In genomic region chr18:13446581-13447470, GRCh38 we compare ENCODE assay signal across 10 cellular contexts.
DNase-seq lines count a peak whose midpoint lies in the region; ATAC-seq and TF ChIP-seq lines count a peak whose summit lies in the region.
"Had no signal": no experiment of that assay in that cellular context is flagged by ENCODE, and none has a peak within 500 bp of the region (broad histone marks: within the 10 kb centered on the region; RNA-seq: fewer than 3 reads in every experiment).

No MANE protein-coding gene starts in this region.

- H3K27ac ChIP-seq in foreskin keratinocyte, result no peak overlapping the region
- H3K27ac ChIP-seq: cardiac muscle cell had no signal

- H3K27ac Mint-ChIP-seq in activated CD4-positive, alpha-beta T cell treated with anti-CD3 and anti-CD28 coated beads, Interleukin-2, amount 10 ng/mL, durations not matched to agents 24 days and 14 days, result peak overlapping the region; percentile 67

- intact Hi-C loops in activated CD4-positive, alpha-beta T cell treated with anti-CD3 and anti-CD28 coated beads, Interleukin-2, amount 10 ng/mL, durations not matched to agents 24 days and 14 days (cut with micrococcal nuclease), result no loop called here

- no peaks in the 10 kb centered on the region for H3K4me1 ChIP-seq in foreskin keratinocyte

- ATAC-seq in stimulated activated naive CD8-positive, alpha-beta T cell treated with anti-CD3 and anti-CD28 coated beads, Interleukin-15, Interleukin-2, amounts not matched to agents 100 U/mL and 50 U/mL, for 24 hours, result peak; percentile 89
- ATAC-seq in foreskin keratinocyte (no peak), GM18907 (IDR thresholded peaks at IDR 0.05; ENCODE audit: unreplicated experiment) (no peak)
- ATAC-seq: GM12878 had no signal

- peak; percentile 64 for DNase-seq in activated CD4-positive, alpha-beta T cell treated with anti-CD3 and anti-CD28 coated beads, Interleukin-2, amount 10 ng/mL, durations not matched to agents 24 days and 14 days
- DNase-seq in activated CD4-positive, alpha-beta T cell treated with anti-CD3 and anti-CD28 coated beads for 4 hours, result no peak
- DNase-seq in SHP77 treated with DMSO at 0.1 percent for 48 hours (lab: John Stamatoyannopoulos, UW) (peak; percentile 12), iPS-NIHi7 (ENCODE audit: extremely low spot score) (peak; percentile 35), foreskin keratinocyte (no peak), NK-92 (lab: John Stamatoyannopoulos, UW; ENCODE audit: unreplicated experiment) (no peak)
- peak; percentile 62 for DNase-seq in stimulated activated naive CD8-positive, alpha-beta T cell treated with anti-CD3 and anti-CD28 coated beads, Interleukin-15, Interleukin-2, amounts not matched to agents 100 U/mL and 50 U/mL, for 24 hours

- H3K9me3 Mint-ChIP-seq in activated CD4-positive, alpha-beta T cell treated with anti-CD3 and anti-CD28 coated beads, Interleukin-2, amount 10 ng/mL, durations not matched to agents 24 days and 14 days, result no peaks in the 10 kb centered on the region

- H3K4me3 Mint-ChIP-seq in activated CD4-positive, alpha-beta T cell treated with anti-CD3 and anti-CD28 coated beads, Interleukin-2, amount 10 ng/mL, durations not matched to agents 24 days and 14 days, result no peak overlapping the region

- H3K27me3 Mint-ChIP-seq in activated CD4-positive, alpha-beta T cell treated with anti-CD3 and anti-CD28 coated beads, Interleukin-2, amount 10 ng/mL, durations not matched to agents 24 days and 14 days, result no peaks in the 10 kb centered on the region

- no peaks in the 10 kb centered on the region for H3K36me3 Mint-ChIP-seq in activated CD4-positive, alpha-beta T cell treated with anti-CD3 and anti-CD28 coated beads, Interleukin-2, amount 10 ng/mL, durations not matched to agents 24 days and 14 days (ENCODE audit: low read depth)

- H3K4me1 Mint-ChIP-seq in activated CD4-positive, alpha-beta T cell treated with anti-CD3 and anti-CD28 coated beads, Interleukin-2, amount 10 ng/mL, durations not matched to agents 24 days and 14 days, result peaks cover 29% of the 10 kb centered on the region

- no peaks in the 10 kb centered on the region for H3K27me3 ChIP-seq in foreskin keratinocyte
- H3K27me3 ChIP-seq: cardiac muscle cell had no signal

- TF ChIP-seq CTCF in foreskin keratinocyte (conservative IDR thresholded peaks at IDR 0.05), result no peak

Comparison
In these comparisons a context has a peak if more than half of its experiments do, and no peak if none do; other contexts are left out.
1. DNase-seq: peak in activated CD4-positive, alpha-beta T cell treated with anti-CD3 and anti-CD28 coated beads, Interleukin-2, amount 10 ng/mL, durations not matched to agents 24 days and 14 days (single experiment), SHP77 treated with DMSO at 0.1 percent for 48 hours (single experiment), iPS-NIHi7 (single experiment) and stimulated activated naive CD8-positive, alpha-beta T cell treated with anti-CD3 and anti-CD28 coated beads, Interleukin-15, Interleukin-2, amounts not matched to agents 100 U/mL and 50 U/mL, for 24 hours (single experiment); none in activated CD4-positive, alpha-beta T cell treated with anti-CD3 and anti-CD28 coated beads for 4 hours (0 of 2), foreskin keratinocyte (0 of 2) and NK-92 (single experiment).